ENCODE assay signal across 1 cellular context in genomic region chr13:59623516-59623915, GRCh38.
TF ChIP-seq lines count a peak whose summit lies in the region.

No MANE protein-coding gene starts in this region.

TF ChIP-seq in GM23338, 12 proteins besides CTCF, POLR2A, EP300 and RAD21 (continued from another document):
- TF ChIP-seq ZNF462 (CRISPR knock-in tag; IDR thresholded peaks at IDR 0.05): peak; percentile 60; the same call in 1 of the 2 replicates
